27 cellular contexts compared by ENCODE assay signal in genomic region chr3:192281207-192281880, GRCh38.
"Had no signal": no experiment of that assay in that cellular context is flagged by ENCODE, and none has a peak within 500 bp of the region (broad histone marks: within the 10 kb centered on the region; RNA-seq: fewer than 3 reads in every experiment).

No MANE protein-coding gene starts in this region.

- H3K27ac Mint-ChIP-seq: activated CD4-positive, alpha-beta memory T cell treated with anti-CD3 and anti-CD28 coated beads, Interleukin-2, amount 10 ng/mL, durations not matched to agents 7 days and 5 days; activated CD4-positive, alpha-beta T cell treated with anti-CD3 and anti-CD28 coated beads, Interleukin-2, amount 10 ng/mL, durations not matched to agents 7 days and 5 days; activated naive CD4-positive, alpha-beta T cell treated with anti-CD3 and anti-CD28 coated beads, Interleukin-2, amount 10 ng/mL, durations not matched to agents 7 days and 5 days; activated naive CD8-positive, alpha-beta T cell treated with anti-CD3 and anti-CD28 coated beads, Interleukin-2, amount 10 ng/mL, durations not matched to agents 7 days and 5 days; activated T-cell treated with anti-CD3 and anti-CD28 coated beads, Interleukin-2, amount 50 U/mL, for 24 hours; endodermal cell; immature natural killer cell; mesothelial cell of epicardium; naive B cell; WTC11 had no signal

- H3K4me3 Mint-ChIP-seq: activated CD4-positive, alpha-beta memory T cell treated with anti-CD3 and anti-CD28 coated beads, Interleukin-2, amount 10 ng/mL, durations not matched to agents 7 days and 5 days; activated CD4-positive, alpha-beta T cell treated with anti-CD3 and anti-CD28 coated beads, Interleukin-2, amount 10 ng/mL, durations not matched to agents 7 days and 5 days; activated naive CD4-positive, alpha-beta T cell treated with anti-CD3 and anti-CD28 coated beads, Interleukin-2, amount 10 ng/mL, durations not matched to agents 7 days and 5 days; activated naive CD8-positive, alpha-beta T cell treated with anti-CD3 and anti-CD28 coated beads, Interleukin-2, amount 10 ng/mL, durations not matched to agents 7 days and 5 days; activated T-cell treated with anti-CD3 and anti-CD28 coated beads, Interleukin-2, amount 50 U/mL, for 24 hours; endodermal cell; immature natural killer cell; mesothelial cell of epicardium; naive B cell; WTC11 had no signal

- ATAC-seq: esophagus mucosa, left colon, right cardiac atrium, WTC11 had no signal

- H3K4me3 ChIP-seq: heart left ventricle, spleen, thoracic aorta had no signal

- H3K9me3 ChIP-seq: heart left ventricle, spleen, thoracic aorta had no signal

- H3K36me3 Mint-ChIP-seq: activated naive CD4-positive, alpha-beta T cell treated with anti-CD3 and anti-CD28 coated beads, Interleukin-2, amount 10 ng/mL, durations not matched to agents 7 days and 5 days; activated naive CD8-positive, alpha-beta T cell treated with anti-CD3 and anti-CD28 coated beads, Interleukin-2, amount 10 ng/mL, durations not matched to agents 7 days and 5 days; mesothelial cell of epicardium; naive B cell; WTC11 had no signal

- H3K27me3 ChIP-seq: brain microvascular endothelial cell, heart left ventricle, spleen had no signal

- H3K9me3 Mint-ChIP-seq: activated CD4-positive, alpha-beta memory T cell treated with anti-CD3 and anti-CD28 coated beads, Interleukin-2, amount 10 ng/mL, durations not matched to agents 7 days and 5 days; activated CD4-positive, alpha-beta T cell treated with anti-CD3 and anti-CD28 coated beads, Interleukin-2, amount 10 ng/mL, durations not matched to agents 7 days and 5 days; activated naive CD4-positive, alpha-beta T cell treated with anti-CD3 and anti-CD28 coated beads, Interleukin-2, amount 10 ng/mL, durations not matched to agents 7 days and 5 days; activated naive CD8-positive, alpha-beta T cell treated with anti-CD3 and anti-CD28 coated beads, Interleukin-2, amount 10 ng/mL, durations not matched to agents 7 days and 5 days; activated T-cell treated with anti-CD3 and anti-CD28 coated beads, Interleukin-2, amount 50 U/mL, for 24 hours; endodermal cell; mesothelial cell of epicardium; naive B cell; WTC11 had no signal

- H3K27me3 Mint-ChIP-seq: activated CD4-positive, alpha-beta memory T cell treated with anti-CD3 and anti-CD28 coated beads, Interleukin-2, amount 10 ng/mL, durations not matched to agents 7 days and 5 days; activated CD4-positive, alpha-beta T cell treated with anti-CD3 and anti-CD28 coated beads, Interleukin-2, amount 10 ng/mL, durations not matched to agents 7 days and 5 days; activated naive CD4-positive, alpha-beta T cell treated with anti-CD3 and anti-CD28 coated beads, Interleukin-2, amount 10 ng/mL, durations not matched to agents 7 days and 5 days; activated naive CD8-positive, alpha-beta T cell treated with anti-CD3 and anti-CD28 coated beads, Interleukin-2, amount 10 ng/mL, durations not matched to agents 7 days and 5 days; activated T-cell treated with anti-CD3 and anti-CD28 coated beads, Interleukin-2, amount 50 U/mL, for 24 hours; naive B cell had no signal

- H3K4me1 ChIP-seq: spleen had no signal

- H3K36me3 ChIP-seq: brain microvascular endothelial cell, heart left ventricle, spleen, thoracic aorta had no signal

- H3K27ac ChIP-seq: brain microvascular endothelial cell, heart left ventricle, thoracic aorta had no signal

- H3K4me1 Mint-ChIP-seq: activated CD4-positive, alpha-beta memory T cell treated with anti-CD3 and anti-CD28 coated beads, Interleukin-2, amount 10 ng/mL, durations not matched to agents 7 days and 5 days; activated CD4-positive, alpha-beta T cell treated with anti-CD3 and anti-CD28 coated beads, Interleukin-2, amount 10 ng/mL, durations not matched to agents 7 days and 5 days; activated naive CD4-positive, alpha-beta T cell treated with anti-CD3 and anti-CD28 coated beads, Interleukin-2, amount 10 ng/mL, durations not matched to agents 7 days and 5 days; activated naive CD8-positive, alpha-beta T cell treated with anti-CD3 and anti-CD28 coated beads, Interleukin-2, amount 10 ng/mL, durations not matched to agents 7 days and 5 days; immature natural killer cell; naive B cell had no signal

- DNase-seq: activated CD4-positive, alpha-beta memory T cell treated with anti-CD3 and anti-CD28 coated beads, Interleukin-2, amount 10 ng/mL, durations not matched to agents 7 days and 5 days; activated CD4-positive, alpha-beta T cell treated with anti-CD3 and anti-CD28 coated beads for 1 hour; activated CD4-positive, alpha-beta T cell treated with anti-CD3 and anti-CD28 coated beads, Interleukin-2, amount 10 ng/mL, durations not matched to agents 7 days and 5 days; activated CD8-positive, alpha-beta memory T cell treated with anti-CD3 and anti-CD28 coated beads, Interleukin-2, amount 50 U/mL, for 48 hours; activated gamma-delta T cell; activated naive CD4-positive, alpha-beta T cell treated with anti-CD3 and anti-CD28 coated beads, Interleukin-2, amount 10 ng/mL, durations not matched to agents 7 days and 5 days; activated naive CD8-positive, alpha-beta T cell treated with anti-CD3 and anti-CD28 coated beads, Interleukin-2, amount 10 ng/mL, durations not matched to agents 7 days and 5 days; activated T-cell treated with anti-CD3 and anti-CD28 coated beads, Interleukin-2, amount 50 U/mL, for 24 hours; amniotic stem cell; brain microvascular endothelial cell; endodermal cell; foreskin fibroblast; heart left ventricle; hypothalamus; immature natural killer cell; kidney; left colon; naive B cell; occipital lobe; right cardiac atrium; spleen; stimulated activated naive CD4-positive, alpha-beta T cell treated with Interleukin-2 at 50 U/mL for 16 hours; trophoblast cell had no signal
